1 cellular context compared by ENCODE assay signal in the genomic region with DNA sequence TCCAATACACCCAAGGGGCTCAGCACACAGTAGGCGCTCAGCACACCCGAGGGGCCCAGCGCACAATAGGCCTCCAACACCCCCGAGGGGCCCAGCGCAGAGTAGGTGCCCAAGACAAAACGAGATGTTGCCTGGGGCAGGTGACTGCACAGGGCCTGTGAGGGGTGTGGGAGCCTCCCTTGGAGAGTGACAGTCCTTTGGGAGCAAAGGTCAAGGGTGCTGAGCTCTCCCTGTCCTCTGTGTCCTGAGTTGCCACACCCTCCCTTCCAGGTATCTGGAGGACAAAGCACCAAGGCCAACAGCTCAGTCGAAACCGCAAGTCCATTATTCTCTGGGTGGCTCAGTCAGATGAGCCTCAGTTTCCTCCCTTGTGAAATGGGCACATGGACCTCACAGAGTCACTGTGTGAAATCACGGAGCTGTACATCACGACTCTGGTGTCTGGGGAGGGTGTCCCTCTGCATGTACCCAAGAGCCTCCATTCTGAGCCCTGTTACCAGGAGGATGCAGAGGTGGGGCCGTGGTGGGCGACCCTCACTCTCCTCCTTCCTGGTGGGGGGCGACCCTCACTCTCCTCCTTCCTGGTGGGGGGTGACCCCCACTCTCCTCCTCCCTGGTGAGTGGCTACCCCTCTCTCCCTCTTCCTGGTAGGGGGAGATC.
TF ChIP-seq lines count a peak whose summit lies in the region.

No MANE protein-coding gene starts in this region.

TF ChIP-seq in HCT116, 20 proteins besides CTCF, POLR2A, EP300 and RAD21 (continued from another document):
- TF ChIP-seq SIN3A (IDR thresholded peaks at IDR 0.05; ENCODE audit: low read depth), result no peak
- TF ChIP-seq, protein P1, sequence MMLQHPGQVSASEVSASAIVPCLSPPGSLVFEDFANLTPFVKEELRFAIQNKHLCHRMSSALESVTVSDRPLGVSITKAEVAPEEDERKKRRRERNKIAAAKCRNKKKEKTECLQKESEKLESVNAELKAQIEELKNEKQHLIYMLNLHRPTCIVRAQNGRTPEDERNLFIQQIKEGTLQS (IDR thresholded peaks at IDR 0.05), result no peak
- no peak for TF ChIP-seq EZH2 (IDR thresholded peaks at IDR 0.05)
- TF ChIP-seq EGR1 (IDR thresholded peaks at IDR 0.05; ENCODE audit: low read depth), result no peak
- no peak for TF ChIP-seq ZNF274 (IDR thresholded peaks at IDR 0.05; ENCODE audit: low read depth, low read length)
- TF ChIP-seq CBX3 (IDR thresholded peaks at IDR 0.05; ENCODE audit: low read depth), result no peak
- no peak for TF ChIP-seq EZH2phosphoT487 (IDR thresholded peaks at IDR 0.05; ENCODE audit: borderline replicate concordance)
- TF ChIP-seq MAX (IDR thresholded peaks at IDR 0.05), result no peak
TF ChIP-seq in HCT116: peak in this region for 0.
